26 cellular contexts compared by ENCODE assay signal in the genomic region with DNA sequence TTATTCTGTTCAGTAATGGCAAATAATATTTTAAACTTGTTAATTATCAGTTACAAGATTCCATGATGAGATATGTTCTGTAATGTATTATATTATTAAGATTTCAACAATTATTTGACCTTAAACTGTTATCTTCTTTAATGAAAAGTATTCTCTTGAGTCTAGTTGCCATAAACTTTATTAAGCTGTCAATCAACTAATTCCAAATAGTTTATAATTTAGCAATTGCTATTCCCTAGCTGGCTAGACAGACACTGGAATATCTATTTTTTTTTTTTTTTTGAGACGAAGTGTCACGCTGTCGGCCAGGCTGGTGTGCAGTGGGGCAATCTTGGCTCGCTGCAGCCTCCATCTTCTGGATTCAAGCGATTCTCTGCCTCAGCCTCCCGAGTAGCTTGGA.
"Had no signal": no experiment of that assay in that cellular context is flagged by ENCODE, and none has a peak within 500 bp of the region (broad histone marks: within the 10 kb centered on the region; RNA-seq: fewer than 3 reads in every experiment).

No MANE protein-coding gene starts in this region.

- H3K9me3 Mint-ChIP-seq: memory B cell, mesothelial cell of epicardium, natural killer cell, neural crest cell had no signal

- H3K4me3 ChIP-seq: colonic mucosa, heart left ventricle, left lung, lower lobe of right lung, ovary, right atrium auricular region, sigmoid colon, skin epidermis, stomach, thoracic aorta, transverse colon had no signal

- H3K4me3 Mint-ChIP-seq: memory B cell, mesothelial cell of epicardium, natural killer cell, neural crest cell had no signal

- H3K9me3 ChIP-seq: colonic mucosa, heart left ventricle, left lung, lower lobe of right lung, ovary, right atrium auricular region, sigmoid colon, stomach, thoracic aorta, transverse colon had no signal

- H3K27me3 ChIP-seq: colonic mucosa, foreskin keratinocyte, heart left ventricle, left lung, ovary, right atrium auricular region, sigmoid colon, stomach, transverse colon had no signal

- DNase-seq: colonic mucosa; dermis blood vessel endothelial cell; erythroblast; foreskin keratinocyte; heart left ventricle; hypothalamus; islet precursor cell; left lung; lower lobe of right lung; natural killer cell; ovary; sigmoid colon; stimulated activated CD4-positive, alpha-beta T cell treated with anti-CD3 and anti-CD28 coated beads, Interleukin-2, amount 100 ng/mL, for 24 hours; stimulated activated CD4-positive, alpha-beta T cell treated with anti-CD3 and anti-CD28 coated beads, Interleukin-4, amount 100 ng/mL, for 4 hours; stimulated activated naive CD4-positive, alpha-beta T cell; stomach; substantia nigra; transverse colon had no signal

- FAIRE-seq: endothelial cell of umbilical vein, urothelium cell line had no signal

- H3K36me3 Mint-ChIP-seq: natural killer cell had no signal

- H3K36me3 ChIP-seq: colonic mucosa, left lung, lower lobe of right lung, ovary, right atrium auricular region, sigmoid colon, thoracic aorta, transverse colon had no signal

- H3K27ac ChIP-seq: colonic mucosa, foreskin keratinocyte, lower lobe of right lung, ovary, thoracic aorta, transverse colon had no signal

- H3K27me3 Mint-ChIP-seq: memory B cell had no signal

- H3K27ac Mint-ChIP-seq: memory B cell, mesothelial cell of epicardium had no signal

- ATAC-seq: foreskin keratinocyte, heart left ventricle, left lung, lower lobe of right lung, natural killer cell had no signal
